ENCODE assay signal across 30 cellular contexts in the genomic region with DNA sequence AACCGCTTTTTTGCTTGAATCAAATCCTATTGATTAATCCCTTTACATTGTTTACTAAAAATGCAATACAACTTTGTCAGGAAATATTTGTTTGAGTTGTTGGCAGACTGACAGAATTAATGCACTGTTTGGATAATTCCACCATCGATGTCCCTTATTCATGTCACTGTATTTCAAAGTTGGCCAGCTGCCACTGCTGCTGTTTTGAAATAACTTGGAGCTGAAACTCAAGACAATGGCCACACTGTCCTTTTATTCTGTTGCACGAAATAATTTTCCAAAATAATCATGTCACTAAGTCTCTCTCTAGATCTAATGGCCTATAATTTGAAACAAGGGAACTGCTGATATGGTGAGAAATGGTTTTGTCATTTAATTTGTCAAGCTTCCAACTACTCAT. TPM values are rescaled to one million over a fixed set of nuclear protein-coding genes. Genes with fewer than 3 reads are reported as not detected.
DNase-seq lines count a peak whose midpoint lies in the region; ATAC-seq and TF ChIP-seq lines count a peak whose summit lies in the region.
"Had no signal": no experiment of that assay in that cellular context is flagged by ENCODE, and none has a peak within 500 bp of the region (broad histone marks: within the 10 kb centered on the region; RNA-seq: fewer than 3 reads in every experiment).

No MANE protein-coding gene starts in this region.

- H3K9me3 Mint-ChIP-seq in T-helper 2 cell treated with Interferon-gamma antibody and Interleukin-4, amounts not matched to agents 5 μg/mL and 100 μg/mL, for 36 hours, result no peaks in the 10 kb centered on the region
- H3K9me3 Mint-ChIP-seq in activated CD8-positive, alpha-beta memory T cell treated with anti-CD3 and anti-CD28 coated beads, Interleukin-2, amount 10 ng/mL, durations not matched to agents 7 days and 5 days (ENCODE audit: low read depth), result peaks cover 3% of the 10 kb centered on the region

- intact Hi-C loops in psoas muscle (cut with DNase I), result no loop called here

- H3K9me3 ChIP-seq in psoas muscle, result peaks cover 5% of the 10 kb centered on the region
- H3K9me3 ChIP-seq: vagina had no signal

- H3K27ac ChIP-seq in psoas muscle, result no peak overlapping the region
- H3K27ac ChIP-seq: 22Rv1, dorsolateral prefrontal cortex, HL-60, thoracic aorta, vagina had no signal

- peak; percentile 17 for DNase-seq in DMS 273 (lab: John Stamatoyannopoulos, UW; ENCODE audit: unreplicated experiment)
- no peak for DNase-seq in DMS 273 treated with DMSO at 0.1 percent for 48 hours (lab: John Stamatoyannopoulos, UW)
- DNase-seq in COR-L47 (lab: John Stamatoyannopoulos, UW), result peak; percentile 88
- DNase-seq in NCI-H2081 treated with DMSO at 0.1 percent for 48 hours (lab: John Stamatoyannopoulos, UW), result peak; percentile 6
- peak; percentile 43 for DNase-seq in dermis blood vessel endothelial cell
- DNase-seq in T-helper 2 cell treated with Interferon-gamma antibody and Interleukin-4, amounts not matched to agents 5 μg/mL and 100 μg/mL, for 36 hours (ENCODE audit: low spot score), result no peak
- no peak for DNase-seq in psoas muscle
- DNase-seq in activated CD8-positive, alpha-beta memory T cell treated with anti-CD3 and anti-CD28 coated beads, Interleukin-2, amount 10 ng/mL, durations not matched to agents 7 days and 5 days, result no peak
- DNase-seq: activated CD4-positive, alpha-beta T cell treated with anti-CD3 and anti-CD28 coated beads for 4 hours; activated T-cell treated with anti-CD3 and anti-CD28 coated beads, Interleukin-2, amount 50 U/mL, for 24 hours; CD4-positive, CD25-positive, alpha-beta regulatory T cell; cerebellar nuclear complex; DMS53; dorsolateral prefrontal cortex; HFFc6; Karpas-422; MV-4-11; NCI-H2107; NCI-H510A; stimulated activated naive CD4-positive, alpha-beta T cell treated with Interleukin-2 at 50 U/mL for 16 hours; T-helper 2 cell had no signal

- CTCF ChIA-PET in activated CD8-positive, alpha-beta memory T cell treated with anti-CD3 and anti-CD28 coated beads, Interleukin-2, amount 10 ng/mL, durations not matched to agents 7 days and 5 days (lab: Charles Lee), result no interaction called here

- no peak overlapping the region for H3K4me3 ChIP-seq in psoas muscle
- H3K4me3 ChIP-seq: dorsolateral prefrontal cortex, GM23338, thoracic aorta, vagina had no signal

- H3K36me3 ChIP-seq in psoas muscle (ENCODE audit: insufficient read depth in 1 of 2, low read depth in 1 of 2), result no peaks in the 10 kb centered on the region
- H3K36me3 ChIP-seq: thoracic aorta, vagina had no signal

- no peaks in the 10 kb centered on the region for H3K27me3 Mint-ChIP-seq in T-helper 2 cell treated with Interferon-gamma antibody and Interleukin-4, amounts not matched to agents 5 μg/mL and 100 μg/mL, for 36 hours (ENCODE audit: low read depth)
- H3K27me3 Mint-ChIP-seq in activated CD8-positive, alpha-beta memory T cell treated with anti-CD3 and anti-CD28 coated beads, Interleukin-2, amount 10 ng/mL, durations not matched to agents 7 days and 5 days, result no peaks in the 10 kb centered on the region

- H3K4me3 Mint-ChIP-seq in T-helper 2 cell treated with Interferon-gamma antibody and Interleukin-4, amounts not matched to agents 5 μg/mL and 100 μg/mL, for 36 hours, result no peak overlapping the region
- no peak overlapping the region for H3K4me3 Mint-ChIP-seq in activated CD8-positive, alpha-beta memory T cell treated with anti-CD3 and anti-CD28 coated beads, Interleukin-2, amount 10 ng/mL, durations not matched to agents 7 days and 5 days
- H3K4me3 Mint-ChIP-seq: activated T-cell treated with anti-CD3 and anti-CD28 coated beads, Interleukin-2, amount 50 U/mL, for 24 hours; CD4-positive, CD25-positive, alpha-beta regulatory T cell; GM23338; HFFc6; nephron had no signal

- no peaks in the 10 kb centered on the region for H3K4me1 Mint-ChIP-seq in T-helper 2 cell treated with Interferon-gamma antibody and Interleukin-4, amounts not matched to agents 5 μg/mL and 100 μg/mL, for 36 hours (ENCODE audit: low read depth)
- no peaks in the 10 kb centered on the region for H3K4me1 Mint-ChIP-seq in activated CD8-positive, alpha-beta memory T cell treated with anti-CD3 and anti-CD28 coated beads, Interleukin-2, amount 10 ng/mL, durations not matched to agents 7 days and 5 days
- H3K4me1 Mint-ChIP-seq: CD4-positive, CD25-positive, alpha-beta regulatory T cell; GM23338 had no signal

- H3K27ac Mint-ChIP-seq in T-helper 2 cell treated with Interferon-gamma antibody and Interleukin-4, amounts not matched to agents 5 μg/mL and 100 μg/mL, for 36 hours, result no peak overlapping the region
- H3K27ac Mint-ChIP-seq in activated CD8-positive, alpha-beta memory T cell treated with anti-CD3 and anti-CD28 coated beads, Interleukin-2, amount 10 ng/mL, durations not matched to agents 7 days and 5 days, result no peak overlapping the region
- H3K27ac Mint-ChIP-seq: activated T-cell treated with anti-CD3 and anti-CD28 coated beads, Interleukin-2, amount 50 U/mL, for 24 hours; GM23338; HFFc6; nephron had no signal

- no peaks in the 10 kb centered on the region for H3K36me3 Mint-ChIP-seq in T-helper 2 cell treated with Interferon-gamma antibody and Interleukin-4, amounts not matched to agents 5 μg/mL and 100 μg/mL, for 36 hours (ENCODE audit: low read depth)
- H3K36me3 Mint-ChIP-seq in activated CD8-positive, alpha-beta memory T cell treated with anti-CD3 and anti-CD28 coated beads, Interleukin-2, amount 10 ng/mL, durations not matched to agents 7 days and 5 days, result no peaks in the 10 kb centered on the region
- H3K36me3 Mint-ChIP-seq: CD4-positive, CD25-positive, alpha-beta regulatory T cell had no signal

- H3K27me3 ChIP-seq in psoas muscle (ENCODE audit: insufficient read depth in 3 of 3, low read length in 2 of 3), result no peaks in the 10 kb centered on the region
- H3K27me3 ChIP-seq: vagina had no signal

- no peak for ATAC-seq in psoas muscle
- no peak for ATAC-seq in activated CD8-positive, alpha-beta memory T cell treated with anti-CD3 and anti-CD28 coated beads, Interleukin-2, amount 10 ng/mL, durations not matched to agents 7 days and 5 days
- ATAC-seq: GM23338 had no signal

- WGBS in psoas muscle, 3 donors, result 27 to 30% (median 28%) methylated on average over 3 of the region's 3 CpGs

- H3K4me1 ChIP-seq in psoas muscle, result no peaks in the 10 kb centered on the region
- H3K4me1 ChIP-seq: vagina had no signal

- no peak for TF ChIP-seq CTCF in psoas muscle (IDR thresholded peaks at IDR 0.05)

RNA-seq across cellular contexts. Expression of a gene that starts 55.2 kb away (rescaled TPM):
- not detected in 2 replicates for total RNA-seq in dermis blood vessel endothelial cell
- total RNA-seq in psoas muscle, result 10 to 100 TPM in 2 of 4 donors, 1 to 10 TPM in 2; 6.9 to 20.5 (median 13.3) TPM
- polyA plus RNA-seq in psoas muscle, result 1 to 10 TPM in 2 of 3 donors, under 1 TPM in 1; 0.26 to 2.8 (median 1.9) TPM
- total RNA-seq in activated CD8-positive, alpha-beta memory T cell treated with anti-CD3 and anti-CD28 coated beads, Interleukin-2, amount 10 ng/mL, durations not matched to agents 7 days and 5 days, result not detected
- total RNA-seq: activated CD8-positive, alpha-beta memory T cell treated with anti-CD3 and anti-CD28 coated beads for 36 hours; CD4-positive, CD25-positive, alpha-beta regulatory T cell; GM23338; liver; renal cortical epithelial cell; thoracic aorta; vagina had no signal
- polyA plus RNA-seq: CD4-positive, CD25-positive, alpha-beta regulatory T cell; GM23338; liver had no signal

Comparison
In these comparisons a context has a peak if more than half of its experiments do, and no peak if none do; other contexts are left out.
1. DNase-seq: peak in DMS 273 (single experiment), COR-L47 (single experiment), NCI-H2081 treated with DMSO at 0.1 percent for 48 hours (single experiment) and dermis blood vessel endothelial cell (single experiment); none in DMS 273 treated with DMSO at 0.1 percent for 48 hours (single experiment), T-helper 2 cell treated with Interferon-gamma antibody and Interleukin-4, amounts not matched to agents 5 μg/mL and 100 μg/mL, for 36 hours (single experiment), psoas muscle (0 of 2) and activated CD8-positive, alpha-beta memory T cell treated with anti-CD3 and anti-CD28 coated beads, Interleukin-2, amount 10 ng/mL, durations not matched to agents 7 days and 5 days (single experiment).